Comparison of ENCODE assay signal across 8 cellular contexts in the genomic region with DNA sequence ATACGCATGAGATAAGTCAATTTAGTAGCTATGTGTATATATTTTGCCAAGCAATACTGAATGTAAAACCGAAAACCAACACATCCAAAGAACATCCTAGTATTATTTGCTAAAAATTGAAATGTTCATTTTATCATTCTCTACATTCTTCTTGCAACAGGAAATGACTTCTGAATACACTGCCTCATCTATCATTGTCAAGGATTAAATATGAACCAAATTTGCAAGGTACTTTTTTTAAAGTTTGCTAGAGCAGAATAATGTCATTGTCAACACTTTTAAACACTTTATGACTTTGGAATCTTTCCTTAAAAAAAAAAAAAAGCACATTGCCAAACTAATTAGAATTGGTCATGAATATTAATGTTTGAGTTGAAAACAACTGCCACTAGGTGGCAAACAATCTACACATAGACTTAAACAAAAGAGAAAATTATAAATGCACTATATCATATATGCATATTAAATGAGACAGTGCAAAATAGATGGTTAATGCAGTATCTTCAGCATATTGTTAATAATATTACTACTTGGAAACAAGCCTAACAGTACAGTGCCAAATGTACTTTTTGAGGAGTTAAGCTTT. TPM values are rescaled to one million over a fixed set of nuclear protein-coding genes. Genes with fewer than 3 reads are reported as not detected.
A peak's percentile ranks its signal among the peaks of the same experiment; 100 is the strongest.
DNase-seq lines count a peak whose midpoint lies in the region; ATAC-seq, FAIRE-seq and TF ChIP-seq lines count a peak whose summit lies in the region.

No MANE protein-coding gene starts in this region.

- no peak overlapping the region for H3K27ac ChIP-seq in CD4-positive, alpha-beta memory T cell (ENCODE audit: low read depth, low read length)
- H3K27ac ChIP-seq in HL-60 (replicated peaks), result no peak overlapping the region
- H3K27ac ChIP-seq in astrocyte (ENCODE audit: low read depth, low read length), result no peak overlapping the region
- no peak overlapping the region for H3K27ac ChIP-seq in lung (ENCODE audit: low read depth in 1 of 2, low read length in 1 of 2)
- no peak overlapping the region for H3K27ac ChIP-seq in body of pancreas

- CTCF ChIA-PET in CD4-positive, alpha-beta memory T cell (lab: Charles Lee; ENCODE audit: partially characterized antibody), result interaction anchor here (0.6 to 3.2 kb wide), 3 partner anchors 14 to 296 kb away, joined by 3 to 21 read pairs (median 3); no protein-coding TSS in a partner anchor

- H3K4me3 Mint-ChIP-seq in CD4-positive, alpha-beta memory T cell, result no peak overlapping the region
- H3K4me3 Mint-ChIP-seq in astrocyte (ENCODE audit: unreplicated experiment), result no peak overlapping the region

- no peaks in the 10 kb centered on the region for H3K36me3 Mint-ChIP-seq in CD4-positive, alpha-beta memory T cell
- no peaks in the 10 kb centered on the region for H3K36me3 Mint-ChIP-seq in astrocyte (ENCODE audit: low read depth, unreplicated experiment)

- H3K9ac ChIP-seq in astrocyte (ENCODE audit: low read length), result no peak overlapping the region

- no peaks in the 10 kb centered on the region for H3K9me3 ChIP-seq in CD4-positive, alpha-beta memory T cell (ENCODE audit: control insufficient read depth in 1 of 2, low read length in 2 of 2)
- H3K9me3 ChIP-seq in astrocyte (ENCODE audit: insufficient read depth, low read depth, low read length) (no peaks in the 10 kb centered on the region), lung (ENCODE audit: control insufficient read depth in 2 of 2, insufficient read depth in 1 of 2, low read length in 1 of 2) (no peaks in the 10 kb centered on the region), body of pancreas (no peaks in the 10 kb centered on the region)

- no peak for FAIRE-seq in astrocyte (lab: Jason Lieb, UNC)

- no peak overlapping the region for H3K27ac Mint-ChIP-seq in CD4-positive, alpha-beta memory T cell
- H3K27ac Mint-ChIP-seq in astrocyte (ENCODE audit: unreplicated experiment), result no peak overlapping the region

- H3K79me2 ChIP-seq in astrocyte (ENCODE audit: insufficient read depth, low read length), result no peaks in the 10 kb centered on the region

- intact Hi-C loops in CD4-positive, alpha-beta memory T cell (cut with micrococcal nuclease), result loop anchor here (1.0 to 10.0 kb wide), 2 partner anchors 128 to 391 kb away; no protein-coding TSS in a partner anchor
- intact Hi-C loops in body of pancreas (cut with DNase I), result no loop called here

- peaks cover 0 to 6% (median 4%) of the 10 kb centered on the region in 4 donors for H3K4me1 Mint-ChIP-seq in CD4-positive, alpha-beta memory T cell
- peaks cover 11% of the 10 kb centered on the region for H3K4me1 Mint-ChIP-seq in astrocyte (ENCODE audit: low read depth, unreplicated experiment)

- TF ChIP-seq POLR2A in body of pancreas (IDR thresholded peaks at IDR 0.05), result no peak

- ATAC-seq in lung (ENCODE audit: insufficient read depth, low FRiP score), result no peak
- ATAC-seq in GM21528 (IDR thresholded peaks at IDR 0.05; ENCODE audit: low FRiP score, unreplicated experiment), result no peak
- ATAC-seq in HG03108 (IDR thresholded peaks at IDR 0.05; ENCODE audit: unreplicated experiment), result no peak
- no peak for ATAC-seq in body of pancreas

- peaks cover 0 to 2% (median 0%) of the 10 kb centered on the region in 8 donors for H3K9me3 Mint-ChIP-seq in CD4-positive, alpha-beta memory T cell
- no peaks in the 10 kb centered on the region for H3K9me3 Mint-ChIP-seq in astrocyte (ENCODE audit: unreplicated experiment)

- no peak overlapping the region for H3K4me2 ChIP-seq in astrocyte (ENCODE audit: low read length)

- no peaks in the 10 kb centered on the region for H3K36me3 ChIP-seq in CD4-positive, alpha-beta memory T cell (ENCODE audit: insufficient read depth, low read length)
- H3K36me3 ChIP-seq in astrocyte (ENCODE audit: insufficient read depth, low read length) (no peaks in the 10 kb centered on the region), lung (ENCODE audit: control insufficient read depth in 2 of 2, insufficient read depth in 2 of 2, low read length in 2 of 2) (no peaks in the 10 kb centered on the region), body of pancreas (replicated peaks in 1 of 2; ENCODE audit: insufficient read depth in 1 of 2, low read depth in 2 of 2) (no peaks in the 10 kb centered on the region)

- peak; percentile 7 for TF ChIP-seq CTCF in HL-60 (IDR thresholded peaks at IDR 0.05; ENCODE audit: insufficient read depth, low read length)
- TF ChIP-seq CTCF in astrocyte (IDR thresholded peaks at IDR 0.05; ENCODE audit: insufficient read depth, low read depth, low read length), result peak; percentile 43
- TF ChIP-seq CTCF in lung (IDR thresholded peaks at IDR 0.05; ENCODE audit: control extremely low read depth, extremely low read depth), result peak; percentile 7
- TF ChIP-seq CTCF in body of pancreas (IDR thresholded peaks at IDR 0.05), result peak in 3 of 7 experiments; percentile 9 to 33 (median 17)

- no peaks in the 10 kb centered on the region for H3K27me3 ChIP-seq in CD4-positive, alpha-beta memory T cell (ENCODE audit: insufficient read depth, low read length)
- H3K27me3 ChIP-seq in HL-60 (ENCODE audit: insufficient read depth, poor library complexity, severe bottlenecking) (no peaks in the 10 kb centered on the region), astrocyte (ENCODE audit: insufficient read depth, low read length) (no peaks in the 10 kb centered on the region), lung (ENCODE audit: control insufficient read depth, insufficient read depth) (no peaks in the 10 kb centered on the region), body of pancreas (no peaks in the 10 kb centered on the region)

- H3K4me3 ChIP-seq in CD4-positive, alpha-beta memory T cell (ENCODE audit: low read length in 2 of 2), result no peak overlapping the region
- H3K4me3 ChIP-seq in HL-60 (replicated peaks; ENCODE audit: insufficient read depth, low read length) (no peak overlapping the region), astrocyte (ENCODE audit: insufficient read depth, low read depth, low read length) (no peak overlapping the region), lung (no peak overlapping the region), body of pancreas (no peak overlapping the region)

- POLR2A ChIA-PET in CD4-positive, alpha-beta memory T cell (lab: Charles Lee; ENCODE audit: partially characterized antibody), result interaction anchor here (1.6 kb wide), 1 partner anchor 126 kb away, joined by 4 read pairs; no protein-coding TSS in a partner anchor

- H2AFZ ChIP-seq in astrocyte (ENCODE audit: low read depth, low read length), result no peak overlapping the region

- 76 to 89% methylated on average over 2 of the region's 2 CpGs for WGBS in lung, 2 donors
- 58 to 67% methylated on average over 2 of the region's 2 CpGs for WGBS in body of pancreas, 2 donors

- no peaks in the 10 kb centered on the region for H4K20me1 ChIP-seq in astrocyte (ENCODE audit: insufficient read depth, low read length)

- H3K27me3 Mint-ChIP-seq in CD4-positive, alpha-beta memory T cell, result peaks cover 0 to 2% of the 10 kb centered on the region in 2 donors
- H3K27me3 Mint-ChIP-seq in astrocyte (ENCODE audit: low read depth, unreplicated experiment), result no peaks in the 10 kb centered on the region

- H3K4me1 ChIP-seq in CD4-positive, alpha-beta memory T cell (ENCODE audit: insufficient read depth, low read length), result no peaks in the 10 kb centered on the region
- H3K4me1 ChIP-seq in astrocyte (ENCODE audit: insufficient read depth, low read length), result peaks cover 14% of the 10 kb centered on the region
- no peaks in the 10 kb centered on the region for H3K4me1 ChIP-seq in lung (ENCODE audit: control insufficient read depth in 2 of 2, insufficient read depth in 2 of 2, low read length in 2 of 2)
- H3K4me1 ChIP-seq in body of pancreas, result no peaks in the 10 kb centered on the region

- DNase-seq in CD4-positive, alpha-beta memory T cell, result peak in 3 of 5 donors; percentile 19 to 30 (median 20)
- DNase-seq in HL-60 (ENCODE audit: low read depth in 1 of 2, low spot score in 1 of 2), result no peak
- DNase-seq in astrocyte (ENCODE audit: low read depth), result peak; percentile 20
- no peak for DNase-seq in lung (ENCODE audit: low spot score)
- DNase-seq in NK-92 (lab: John Stamatoyannopoulos, UW; ENCODE audit: unreplicated experiment), result no peak
- no peak for DNase-seq in body of pancreas

RNA-seq across cellular contexts. Expression of a gene that starts 32.5 kb away (rescaled TPM):
- 1 to 10 TPM in 1 of 2 experiments, under 1 TPM in 1; 0.87 to 1.1 TPM for total RNA-seq in CD4-positive, alpha-beta memory T cell
- 1 to 10 TPM in 1 of 2 donors, not detected in 1; 1.2 TPM for polyA plus RNA-seq in CD4-positive, alpha-beta memory T cell
- total RNA-seq in astrocyte, result not detected in 2 replicates
- not detected for total RNA-seq in lung
- polyA plus RNA-seq in lung, result not detected
- not detected for total RNA-seq in body of pancreas

Comparison
In these comparisons a context has a peak if more than half of its experiments do, and no peak if none do; other contexts are left out.
1. DNase-seq: peak in CD4-positive, alpha-beta memory T cell (3 of 5) and astrocyte (single experiment); none in HL-60 (0 of 2), lung (single experiment), NK-92 (single experiment) and body of pancreas (0 of 4).